ENCODE assay signal across 24 cellular contexts in genomic region chr15:79972861-79973260, GRCh38. TPM values are rescaled to one million over a fixed set of nuclear protein-coding genes. Genes with fewer than 3 reads are reported as not detected.
DNase-seq lines count a peak whose midpoint lies in the region; ATAC-seq and TF ChIP-seq lines count a peak whose summit lies in the region.
"Had no signal": no experiment of that assay in that cellular context is flagged by ENCODE, and none has a peak within 500 bp of the region (broad histone marks: within the 10 kb centered on the region; RNA-seq: fewer than 3 reads in every experiment).

No MANE protein-coding gene starts in this region.

- no peaks in the 10 kb centered on the region for H3K27me3 Mint-ChIP-seq in activated CD4-positive, alpha-beta T cell treated with anti-CD3 and anti-CD28 coated beads, Interleukin-2, amount 10 ng/mL, durations not matched to agents 7 days and 5 days
- no peaks in the 10 kb centered on the region for H3K27me3 Mint-ChIP-seq in CD8-positive, alpha-beta memory T cell
- no peaks in the 10 kb centered on the region for H3K27me3 Mint-ChIP-seq in activated CD8-positive, alpha-beta T cell treated with anti-CD3 and anti-CD28 coated beads, Interleukin-2, amount 10 ng/mL, durations not matched to agents 7 days and 5 days (ENCODE audit: low read depth)

- no peaks in the 10 kb centered on the region for H3K36me3 ChIP-seq in CD8-positive, alpha-beta memory T cell (ENCODE audit: insufficient read depth, low read length)
- no peaks in the 10 kb centered on the region for H3K36me3 ChIP-seq in right lobe of liver
- H3K36me3 ChIP-seq in ovary = no peaks in the 10 kb centered on the region
- no peaks in the 10 kb centered on the region for H3K36me3 ChIP-seq in breast epithelium
- H3K36me3 ChIP-seq: colonic mucosa, heart right ventricle had no signal

- H3K27me3 ChIP-seq in CD8-positive, alpha-beta memory T cell (ENCODE audit: insufficient read depth, low read length, poor library complexity, severe bottlenecking) = no peaks in the 10 kb centered on the region
- H3K27me3 ChIP-seq in right lobe of liver (no peaks in the 10 kb centered on the region), ovary (no peaks in the 10 kb centered on the region), breast epithelium (no peaks in the 10 kb centered on the region)
- H3K27me3 ChIP-seq: colonic mucosa had no signal

- no peak for ATAC-seq in activated CD8-positive, alpha-beta T cell treated with anti-CD3 and anti-CD28 coated beads, Interleukin-2, amount 10 ng/mL, durations not matched to agents 7 days and 5 days
- peak; percentile 86 to 93 (median 90) for ATAC-seq in right lobe of liver
- ATAC-seq: esophagus mucosa, foreskin keratinocyte had no signal

- no peak overlapping the region for H3K4me3 ChIP-seq in CD8-positive, alpha-beta memory T cell (ENCODE audit: low read length)
- H3K4me3 ChIP-seq in right lobe of liver = no peak overlapping the region
- no peak overlapping the region for H3K4me3 ChIP-seq in ovary
- H3K4me3 ChIP-seq in breast epithelium = no peak overlapping the region
- H3K4me3 ChIP-seq: colonic mucosa, heart right ventricle, SK-N-MC, skin epidermis had no signal

- H3K36me3 Mint-ChIP-seq in activated CD4-positive, alpha-beta T cell treated with anti-CD3 and anti-CD28 coated beads, Interleukin-2, amount 10 ng/mL, durations not matched to agents 7 days and 5 days (ENCODE audit: low read depth) = peaks cover 5% of the 10 kb centered on the region
- peaks cover 0 to 6% (median 3%) of the 10 kb centered on the region in 3 donors for H3K36me3 Mint-ChIP-seq in CD8-positive, alpha-beta memory T cell
- H3K36me3 Mint-ChIP-seq in activated CD8-positive, alpha-beta T cell treated with anti-CD3 and anti-CD28 coated beads, Interleukin-2, amount 10 ng/mL, durations not matched to agents 7 days and 5 days (ENCODE audit: low read depth) = peaks cover 5% of the 10 kb centered on the region

- TF ChIP-seq POLR2A in right lobe of liver (IDR thresholded peaks at IDR 0.05) (no peak), ovary (IDR thresholded peaks at IDR 0.05) (no peak), breast epithelium (IDR thresholded peaks at IDR 0.05) (no peak)

- no peak for TF ChIP-seq EP300 in ovary (IDR thresholded peaks at IDR 0.05)

- peaks cover 5% of the 10 kb centered on the region for H3K9me3 Mint-ChIP-seq in activated CD4-positive, alpha-beta T cell treated with anti-CD3 and anti-CD28 coated beads, Interleukin-2, amount 10 ng/mL, durations not matched to agents 7 days and 5 days
- no peaks in the 10 kb centered on the region for H3K9me3 Mint-ChIP-seq in CD8-positive, alpha-beta memory T cell
- H3K9me3 Mint-ChIP-seq in activated CD8-positive, alpha-beta T cell treated with anti-CD3 and anti-CD28 coated beads, Interleukin-2, amount 10 ng/mL, durations not matched to agents 7 days and 5 days (ENCODE audit: insufficient read depth) = no peaks in the 10 kb centered on the region
- H3K9me3 Mint-ChIP-seq: T-helper 1 cell treated with Interleukin-12 subunit alpha and Interleukin-12 subunit beta and Interleukin-4 antibody, amounts not matched to agents 30 μg/mL and 1 μg/mL, for 36 hours had no signal

- 16% methylated on average over 3 of the region's 3 CpGs for WGBS in right lobe of liver (ENCODE audit: insufficient coverage, low coverage, low lambda C conversion rate, missing lambda C conversion rate)
- WGBS in ovary, 3 donors = 80 to 87% (median 83%) methylated on average over 3 of the region's 3 CpGs

- no peak overlapping the region for H3K4me3 Mint-ChIP-seq in activated CD4-positive, alpha-beta T cell treated with anti-CD3 and anti-CD28 coated beads, Interleukin-2, amount 10 ng/mL, durations not matched to agents 7 days and 5 days
- peak overlapping the region in 1 of 7 donors; percentile 61 for H3K4me3 Mint-ChIP-seq in CD8-positive, alpha-beta memory T cell
- no peak overlapping the region for H3K4me3 Mint-ChIP-seq in activated CD8-positive, alpha-beta T cell treated with anti-CD3 and anti-CD28 coated beads, Interleukin-2, amount 10 ng/mL, durations not matched to agents 7 days and 5 days
- H3K4me3 Mint-ChIP-seq: T-helper 1 cell treated with Interleukin-12 subunit alpha and Interleukin-12 subunit beta and Interleukin-4 antibody, amounts not matched to agents 30 μg/mL and 1 μg/mL, for 36 hours had no signal

- peak overlapping the region; percentile 38 for H3K27ac Mint-ChIP-seq in activated CD4-positive, alpha-beta T cell treated with anti-CD3 and anti-CD28 coated beads, Interleukin-2, amount 10 ng/mL, durations not matched to agents 7 days and 5 days
- peak overlapping the region in 5 of 8 donors; percentile 12 to 66 (median 30) for H3K27ac Mint-ChIP-seq in CD8-positive, alpha-beta memory T cell
- H3K27ac Mint-ChIP-seq in activated CD8-positive, alpha-beta T cell treated with anti-CD3 and anti-CD28 coated beads, Interleukin-2, amount 10 ng/mL, durations not matched to agents 7 days and 5 days = peak overlapping the region; percentile 54

- H3K9me3 ChIP-seq in CD8-positive, alpha-beta memory T cell (ENCODE audit: low read length) = no peaks in the 10 kb centered on the region
- H3K9me3 ChIP-seq in right lobe of liver (no peaks in the 10 kb centered on the region), ovary (no peaks in the 10 kb centered on the region), breast epithelium (no peaks in the 10 kb centered on the region)
- H3K9me3 ChIP-seq: colonic mucosa, heart right ventricle had no signal

- CTCF ChIA-PET in activated CD4-positive, alpha-beta T cell treated with anti-CD3 and anti-CD28 coated beads, Interleukin-2, amount 10 ng/mL, durations not matched to agents 7 days and 5 days (lab: Charles Lee) = interaction anchor here (1.3 kb wide), 1 partner anchor 21 kb away, joined by 5 read pairs; no protein-coding TSS in a partner anchor
- CTCF ChIA-PET in CD8-positive, alpha-beta memory T cell (lab: Charles Lee) = no interaction called here
- CTCF ChIA-PET in activated CD8-positive, alpha-beta T cell treated with anti-CD3 and anti-CD28 coated beads, Interleukin-2, amount 10 ng/mL, durations not matched to agents 7 days and 5 days (lab: Charles Lee) = interaction anchor here (0.8 to 1.0 kb wide), 2 partner anchors 9 to 20 kb away, joined by 3 to 4 read pairs; no protein-coding TSS in a partner anchor

- no peak for DNase-seq in activated CD4-positive, alpha-beta T cell treated with anti-CD3 and anti-CD28 coated beads, Interleukin-2, amount 10 ng/mL, durations not matched to agents 7 days and 5 days
- no peak for DNase-seq in activated CD4-positive, alpha-beta T cell treated with anti-CD3 and anti-CD28 coated beads for 48 hours
- DNase-seq in CD8-positive, alpha-beta memory T cell = no peak
- no peak for DNase-seq in activated CD8-positive, alpha-beta T cell treated with anti-CD3 and anti-CD28 coated beads, Interleukin-2, amount 10 ng/mL, durations not matched to agents 7 days and 5 days
- DNase-seq in right lobe of liver = no peak
- no peak for DNase-seq in ovary
- DNase-seq in OCI-M2 (lab: John Stamatoyannopoulos, UW; ENCODE audit: unreplicated experiment) = no peak
- DNase-seq in breast epithelium (ENCODE audit: low spot score in 2 of 2) = no peak
- DNase-seq: activated CD4-positive, alpha-beta T cell treated with anti-CD3 and anti-CD28 coated beads, Interleukin-2, amount 50 U/mL, for 4 hours; amniotic stem cell; Calu3; colonic mucosa; foreskin keratinocyte; heart right ventricle; mesenchymal stem cell; NCI-H1092; NCI-H1930; NCI-H526; nucleus accumbens had no signal

- H3K4me1 Mint-ChIP-seq in activated CD4-positive, alpha-beta T cell treated with anti-CD3 and anti-CD28 coated beads, Interleukin-2, amount 10 ng/mL, durations not matched to agents 7 days and 5 days = peaks cover 40% of the 10 kb centered on the region
- H3K4me1 Mint-ChIP-seq in CD8-positive, alpha-beta memory T cell = peaks cover 27 to 53% (median 41%) of the 10 kb centered on the region in 3 donors
- peaks cover 38% of the 10 kb centered on the region for H3K4me1 Mint-ChIP-seq in activated CD8-positive, alpha-beta T cell treated with anti-CD3 and anti-CD28 coated beads, Interleukin-2, amount 10 ng/mL, durations not matched to agents 7 days and 5 days (ENCODE audit: low read depth)

- no peak overlapping the region for H3K27ac ChIP-seq in CD8-positive, alpha-beta memory T cell (ENCODE audit: low read depth, low read length)
- H3K27ac ChIP-seq in right lobe of liver (peak overlapping the region in 2 of 3 donors; percentile 39 to 66), ovary (no peak overlapping the region), breast epithelium (no peak overlapping the region)
- H3K27ac ChIP-seq: colonic mucosa, foreskin keratinocyte, SK-N-MC had no signal

- peaks cover 26% of the 10 kb centered on the region for H3K4me1 ChIP-seq in CD8-positive, alpha-beta memory T cell (ENCODE audit: insufficient read depth, low read length)
- peaks cover 0 to 23% (median 0%) of the 10 kb centered on the region in 4 donors for H3K4me1 ChIP-seq in right lobe of liver
- no peaks in the 10 kb centered on the region for H3K4me1 ChIP-seq in ovary (ENCODE audit: insufficient read depth)
- H3K4me1 ChIP-seq in breast epithelium = no peaks in the 10 kb centered on the region
- H3K4me1 ChIP-seq: colonic mucosa had no signal

- intact Hi-C loops in right lobe of liver (cut with DNase I) (no loop called here), ovary (cut with DNase I) (no loop called here), breast epithelium (cut with DNase I; ENCODE audit: low total_unique reads) (no loop called here)

- TF ChIP-seq CTCF in right lobe of liver (IDR thresholded peaks at IDR 0.05) (no peak), ovary (IDR thresholded peaks at IDR 0.05) (no peak), breast epithelium (IDR thresholded peaks at IDR 0.05) (no peak)

- POLR2A ChIA-PET in activated CD4-positive, alpha-beta T cell treated with anti-CD3 and anti-CD28 coated beads, Interleukin-2, amount 10 ng/mL, durations not matched to agents 7 days and 5 days (lab: Charles Lee) = no interaction called here
- POLR2A ChIA-PET in CD8-positive, alpha-beta memory T cell (lab: Charles Lee) = interaction anchor here (1.7 kb wide), 1 partner anchor 50 kb away, joined by 8 read pairs; no protein-coding TSS in a partner anchor
- POLR2A ChIA-PET in activated CD8-positive, alpha-beta T cell treated with anti-CD3 and anti-CD28 coated beads, Interleukin-2, amount 10 ng/mL, durations not matched to agents 7 days and 5 days (lab: Charles Lee) = interaction anchor here (1.1 to 1.3 kb wide), 2 partner anchors 50 to 76 kb away, joined by 4 to 6 read pairs; partner anchors contain the start of gene MTHFS

RNA-seq across cellular contexts. Expression of gene BCL2A1, which starts 1.9 kb away (rescaled TPM):
- total RNA-seq in activated CD4-positive, alpha-beta T cell treated with anti-CD3 and anti-CD28 coated beads, Interleukin-2, amount 10 ng/mL, durations not matched to agents 7 days and 5 days = 10 to 100 TPM; 14.2 to 14.8 TPM
- total RNA-seq in CD8-positive, alpha-beta memory T cell = 10 to 100 TPM; 55.8 to 56.8 TPM
- 29.5 TPM for polyA plus RNA-seq in CD8-positive, alpha-beta memory T cell
- total RNA-seq in activated CD8-positive, alpha-beta T cell treated with anti-CD3 and anti-CD28 coated beads, Interleukin-2, amount 10 ng/mL, durations not matched to agents 7 days and 5 days = 10 to 100 TPM; 23.1 to 26.3 TPM
- 1 to 10 TPM in 4 of 6 experiments, under 1 TPM in 2; 0.26 to 6.9 (median 1.8) TPM for total RNA-seq in right lobe of liver
- total RNA-seq in ovary = 1 to 10 TPM in 4 of 7 donors, under 1 TPM in 2, not detected in 1; 0.48 to 4.0 (median 1.2) TPM
- polyA plus RNA-seq in ovary = 1 to 10 TPM in 1 of 2 donors, under 1 TPM in 1; 0.50 to 2.0 TPM
- 10 to 100 TPM in 1 of 3 donors, 1 to 10 TPM in 2; 1.4 to 12.6 (median 1.6) TPM for total RNA-seq in breast epithelium
- total RNA-seq: Calu3, esophagus mucosa, foreskin keratinocyte, myocyte had no signal
- polyA plus RNA-seq: foreskin keratinocyte had no signal

Comparison
In these comparisons a context has a peak if more than half of its experiments do, and no peak if none do; other contexts are left out.
1. H3K27ac ChIP-seq: peak in right lobe of liver (2 of 3); none in CD8-positive, alpha-beta memory T cell (single experiment), ovary (0 of 2) and breast epithelium (0 of 2).
2. Peak in every context shown above with its lines, with median percentiles within 50 percentile points of each other: H3K27ac Mint-ChIP-seq.